ENCODE assay signal across 16 cellular contexts in genomic region chr1:107251839-107252238, GRCh38.
"Had no signal": no experiment of that assay in that cellular context is flagged by ENCODE, and none has a peak within 500 bp of the region (broad histone marks: within the 10 kb centered on the region; RNA-seq: fewer than 3 reads in every experiment).

No MANE protein-coding gene starts in this region.

- ATAC-seq: gastroesophageal sphincter, left colon, upper lobe of right lung had no signal

- H3K4me2 ChIP-seq: neural progenitor cell had no signal

- FAIRE-seq: islet of Langerhans had no signal

- H3K9me3 ChIP-seq: adrenal gland, gastroesophageal sphincter, thoracic aorta, upper lobe of right lung had no signal

- H3K4me1 ChIP-seq: adrenal gland, gastroesophageal sphincter, upper lobe of right lung had no signal

- DNase-seq: activated CD4-positive, alpha-beta T cell treated with anti-CD3 and anti-CD28 coated beads, Interleukin-2, amount 50 U/mL, for 48 hours; activated effector memory CD4-positive, alpha-beta T cell treated with Interleukin-2 at 50 U/mL for 16 hours; activated T-cell treated with anti-CD3 and anti-CD28 coated beads, Interleukin-2, amount 50 U/mL, for 24 hours; adrenal gland; dorsolateral prefrontal cortex; endodermal cell; left colon; stimulated activated CD4-positive, alpha-beta T cell treated with anti-CD3 and anti-CD28 coated beads, Interleukin-1b, Interleukin-23, amount 100 ng/mL, for 48 hours; T1000; upper lobe of right lung had no signal

- H3K9ac ChIP-seq: neural progenitor cell had no signal

- H3K27ac ChIP-seq: adrenal gland, cardiac muscle cell, dorsolateral prefrontal cortex, gastroesophageal sphincter, neural progenitor cell, thoracic aorta, upper lobe of right lung had no signal

- H3K27me3 ChIP-seq: adrenal gland, cardiac muscle cell, gastroesophageal sphincter, neural progenitor cell, upper lobe of right lung had no signal

- H3K4me3 ChIP-seq: adrenal gland, cardiac muscle cell, dorsolateral prefrontal cortex, gastroesophageal sphincter, lung, neural progenitor cell, thoracic aorta, upper lobe of right lung had no signal

- H2AFZ ChIP-seq: neural progenitor cell had no signal

- H3K36me3 ChIP-seq: adrenal gland, cardiac muscle cell, gastroesophageal sphincter, neural progenitor cell, thoracic aorta, upper lobe of right lung had no signal
